1 cellular context compared by ENCODE assay signal in the genomic region with DNA sequence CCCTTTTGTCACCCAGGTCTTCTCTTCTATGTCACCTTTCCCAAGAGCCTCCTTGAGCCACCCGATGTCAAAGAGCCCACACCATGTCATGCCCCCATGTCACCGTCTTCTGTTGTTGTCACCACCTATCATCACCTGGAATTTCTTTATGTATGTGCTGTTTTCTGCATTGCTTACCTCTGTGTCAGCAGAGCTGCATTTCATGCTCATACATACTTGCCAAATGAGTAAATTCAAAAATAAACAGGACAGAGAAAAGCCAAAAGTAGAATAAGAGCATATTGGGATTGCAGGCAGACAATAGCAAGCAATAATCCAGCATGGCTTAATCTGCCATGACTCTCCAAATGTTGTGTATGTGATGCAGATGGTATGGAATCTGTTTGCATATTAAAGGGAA.
TF ChIP-seq lines count a peak whose summit lies in the region.

No MANE protein-coding gene starts in this region.

TF ChIP-seq in GM23338, 12 proteins besides CTCF, POLR2A, EP300 and RAD21 (continued from another document):
- TF ChIP-seq, protein P1, sequence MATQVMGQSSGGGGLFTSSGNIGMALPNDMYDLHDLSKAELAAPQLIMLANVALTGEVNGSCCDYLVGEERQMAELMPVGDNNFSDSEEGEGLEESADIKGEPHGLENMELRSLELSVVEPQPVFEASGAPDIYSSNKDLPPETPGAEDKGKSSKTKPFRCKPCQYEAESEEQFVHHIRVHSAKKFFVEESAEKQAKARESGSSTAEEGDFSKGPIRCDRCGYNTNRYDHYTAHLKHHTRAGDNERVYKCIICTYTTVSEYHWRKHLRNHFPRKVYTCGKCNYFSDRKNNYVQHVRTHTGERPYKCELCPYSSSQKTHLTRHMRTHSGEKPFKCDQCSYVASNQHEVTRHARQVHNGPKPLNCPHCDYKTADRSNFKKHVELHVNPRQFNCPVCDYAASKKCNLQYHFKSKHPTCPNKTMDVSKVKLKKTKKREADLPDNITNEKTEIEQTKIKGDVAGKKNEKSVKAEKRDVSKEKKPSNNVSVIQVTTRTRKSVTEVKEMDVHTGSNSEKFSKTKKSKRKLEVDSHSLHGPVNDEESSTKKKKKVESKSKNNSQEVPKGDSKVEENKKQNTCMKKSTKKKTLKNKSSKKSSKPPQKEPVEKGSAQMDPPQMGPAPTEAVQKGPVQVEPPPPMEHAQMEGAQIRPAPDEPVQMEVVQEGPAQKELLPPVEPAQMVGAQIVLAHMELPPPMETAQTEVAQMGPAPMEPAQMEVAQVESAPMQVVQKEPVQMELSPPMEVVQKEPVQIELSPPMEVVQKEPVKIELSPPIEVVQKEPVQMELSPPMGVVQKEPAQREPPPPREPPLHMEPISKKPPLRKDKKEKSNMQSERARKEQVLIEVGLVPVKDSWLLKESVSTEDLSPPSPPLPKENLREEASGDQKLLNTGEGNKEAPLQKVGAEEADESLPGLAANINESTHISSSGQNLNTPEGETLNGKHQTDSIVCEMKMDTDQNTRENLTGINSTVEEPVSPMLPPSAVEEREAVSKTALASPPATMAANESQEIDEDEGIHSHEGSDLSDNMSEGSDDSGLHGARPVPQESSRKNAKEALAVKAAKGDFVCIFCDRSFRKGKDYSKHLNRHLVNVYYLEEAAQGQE (IDR thresholded peaks at IDR 0.05; ENCODE audit: unreplicated experiment), result no peak
- TF ChIP-seq EZH2 (IDR thresholded peaks at IDR 0.05; ENCODE audit: low read depth, unreplicated experiment) (no peak), STAT1 (IDR thresholded peaks at IDR 0.05; ENCODE audit: unreplicated experiment) (no peak), ZNF114 (CRISPR knock-in tag; IDR thresholded peaks at IDR 0.05) (no peak), ZNF331 (CRISPR knock-in tag; IDR thresholded peaks at IDR 0.05; ENCODE audit: low read depth) (no peak)
- TF ChIP-seq, protein P2, sequence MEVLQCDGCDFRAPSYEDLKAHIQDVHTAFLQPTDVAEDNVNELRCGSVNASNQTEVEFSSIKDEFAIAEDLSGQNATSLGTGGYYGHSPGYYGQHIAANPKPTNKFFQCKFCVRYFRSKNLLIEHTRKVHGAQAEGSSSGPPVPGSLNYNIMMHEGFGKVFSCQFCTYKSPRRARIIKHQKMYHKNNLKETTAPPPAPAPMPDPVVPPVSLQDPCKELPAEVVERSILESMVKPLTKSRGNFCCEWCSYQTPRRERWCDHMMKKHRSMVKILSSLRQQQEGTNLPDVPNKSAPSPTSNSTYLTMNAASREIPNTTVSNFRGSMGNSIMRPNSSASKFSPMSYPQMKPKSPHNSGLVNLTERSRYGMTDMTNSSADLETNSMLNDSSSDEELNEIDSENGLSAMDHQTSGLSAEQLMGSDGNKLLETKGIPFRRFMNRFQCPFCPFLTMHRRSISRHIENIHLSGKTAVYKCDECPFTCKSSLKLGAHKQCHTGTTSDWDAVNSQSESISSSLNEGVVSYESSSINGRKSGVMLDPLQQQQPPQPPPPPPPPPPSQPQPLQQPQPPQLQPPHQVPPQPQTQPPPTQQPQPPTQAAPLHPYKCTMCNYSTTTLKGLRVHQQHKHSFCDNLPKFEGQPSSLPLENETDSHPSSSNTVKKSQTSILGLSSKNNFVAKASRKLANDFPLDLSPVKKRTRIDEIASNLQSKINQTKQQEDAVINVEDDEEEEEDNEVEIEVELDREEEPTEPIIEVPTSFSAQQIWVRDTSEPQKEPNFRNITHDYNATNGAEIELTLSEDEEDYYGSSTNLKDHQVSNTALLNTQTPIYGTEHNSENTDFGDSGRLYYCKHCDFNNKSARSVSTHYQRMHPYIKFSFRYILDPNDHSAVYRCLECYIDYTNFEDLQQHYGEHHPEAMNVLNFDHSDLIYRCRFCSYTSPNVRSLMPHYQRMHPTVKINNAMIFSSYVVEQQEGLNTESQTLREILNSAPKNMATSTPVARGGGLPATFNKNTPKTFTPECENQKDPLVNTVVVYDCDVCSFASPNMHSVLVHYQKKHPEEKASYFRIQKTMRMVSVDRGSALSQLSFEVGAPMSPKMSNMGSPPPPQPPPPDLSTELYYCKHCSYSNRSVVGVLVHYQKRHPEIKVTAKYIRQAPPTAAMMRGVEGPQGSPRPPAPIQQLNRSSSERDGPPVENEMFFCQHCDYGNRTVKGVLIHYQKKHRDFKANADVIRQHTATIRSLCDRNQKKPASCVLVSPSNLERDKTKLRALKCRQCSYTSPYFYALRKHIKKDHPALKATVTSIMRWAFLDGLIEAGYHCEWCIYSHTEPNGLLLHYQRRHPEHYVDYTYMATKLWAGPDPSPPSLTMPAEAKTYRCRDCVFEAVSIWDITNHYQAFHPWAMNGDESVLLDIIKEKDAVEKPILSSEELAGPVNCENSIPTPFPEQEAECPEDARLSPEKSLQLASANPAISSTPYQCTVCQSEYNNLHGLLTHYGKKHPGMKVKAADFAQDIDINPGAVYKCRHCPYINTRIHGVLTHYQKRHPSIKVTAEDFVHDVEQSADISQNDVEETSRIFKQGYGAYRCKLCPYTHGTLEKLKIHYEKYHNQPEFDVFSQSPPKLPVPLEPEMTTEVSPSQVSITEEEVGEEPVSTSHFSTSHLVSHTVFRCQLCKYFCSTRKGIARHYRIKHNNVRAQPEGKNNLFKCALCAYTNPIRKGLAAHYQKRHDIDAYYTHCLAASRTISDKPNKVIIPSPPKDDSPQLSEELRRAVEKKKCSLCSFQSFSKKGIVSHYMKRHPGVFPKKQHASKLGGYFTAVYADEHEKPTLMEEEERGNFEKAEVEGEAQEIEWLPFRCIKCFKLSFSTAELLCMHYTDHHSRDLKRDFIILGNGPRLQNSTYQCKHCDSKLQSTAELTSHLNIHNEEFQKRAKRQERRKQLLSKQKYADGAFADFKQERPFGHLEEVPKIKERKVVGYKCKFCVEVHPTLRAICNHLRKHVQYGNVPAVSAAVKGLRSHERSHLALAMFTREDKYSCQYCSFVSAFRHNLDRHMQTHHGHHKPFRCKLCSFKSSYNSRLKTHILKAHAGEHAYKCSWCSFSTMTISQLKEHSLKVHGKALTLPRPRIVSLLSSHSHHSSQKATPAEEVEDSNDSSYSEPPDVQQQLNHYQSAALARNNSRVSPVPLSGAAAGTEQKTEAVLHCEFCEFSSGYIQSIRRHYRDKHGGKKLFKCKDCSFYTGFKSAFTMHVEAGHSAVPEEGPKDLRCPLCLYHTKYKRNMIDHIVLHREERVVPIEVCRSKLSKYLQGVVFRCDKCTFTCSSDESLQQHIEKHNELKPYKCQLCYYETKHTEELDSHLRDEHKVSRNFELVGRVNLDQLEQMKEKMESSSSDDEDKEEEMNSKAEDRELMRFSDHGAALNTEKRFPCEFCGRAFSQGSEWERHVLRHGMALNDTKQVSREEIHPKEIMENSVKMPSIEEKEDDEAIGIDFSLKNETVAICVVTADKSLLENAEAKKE (CRISPR knock-in tag; IDR thresholded peaks at IDR 0.05), result no peak
TF ChIP-seq in GM23338: peak in this region for 0.
